19 cellular contexts compared by ENCODE assay signal in the genomic region with DNA sequence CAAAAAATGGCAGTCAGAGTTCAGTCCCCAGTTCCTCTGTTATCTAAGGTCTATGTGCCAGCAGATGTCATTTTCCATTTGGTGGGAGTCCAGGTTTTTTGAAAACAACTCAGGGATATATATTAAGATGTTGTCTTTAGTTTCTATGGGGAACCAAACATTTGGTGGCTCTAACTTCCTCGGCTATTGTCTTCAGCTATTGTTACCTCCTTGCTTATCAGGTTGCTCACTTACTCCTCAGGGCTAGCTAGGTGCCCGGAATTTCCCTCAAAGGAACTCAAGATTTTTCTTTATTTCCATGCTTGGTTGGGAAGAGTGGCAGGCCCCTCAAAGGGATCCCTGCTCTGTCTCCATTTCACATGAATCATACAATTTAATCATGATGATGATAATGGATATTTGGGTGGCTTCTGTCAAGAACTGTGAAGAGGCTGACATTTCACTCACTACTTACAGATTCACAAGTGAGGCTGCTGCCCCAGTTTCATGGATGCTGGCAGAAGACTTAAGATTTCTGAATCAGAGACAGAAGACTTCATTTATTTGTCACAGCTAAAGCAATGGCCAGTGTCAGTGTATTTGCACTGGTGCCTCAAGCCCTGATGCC.
"Had no signal": no experiment of that assay in that cellular context is flagged by ENCODE, and none has a peak within 500 bp of the region (broad histone marks: within the 10 kb centered on the region; RNA-seq: fewer than 3 reads in every experiment).

No MANE protein-coding gene starts in this region.

- ATAC-seq: activated naive CD8-positive, alpha-beta T cell treated with anti-CD3 and anti-CD28 coated beads, Interleukin-2, amount 50 U/mL, for 24 hours; gastroesophageal sphincter; naive thymus-derived CD4-positive, alpha-beta T cell; psoas muscle; T-helper 17 cell; upper lobe of right lung; WTC11 had no signal

- H3K4me3 ChIP-seq: colonic mucosa, gastroesophageal sphincter, psoas muscle, sigmoid colon, suprapubic skin, upper lobe of right lung had no signal

- H3K36me3 Mint-ChIP-seq: naive thymus-derived CD4-positive, alpha-beta T cell; WTC11 had no signal

- H3K27ac Mint-ChIP-seq: activated naive CD8-positive, alpha-beta T cell treated with anti-CD3 and anti-CD28 coated beads, Interleukin-2, amount 50 U/mL, for 24 hours; naive thymus-derived CD4-positive, alpha-beta T cell; T-helper 17 cell; WTC11 had no signal

- DNase-seq: activated CD4-positive, alpha-beta T cell treated with anti-CD3 and anti-CD28 coated beads for 48 hours; activated naive CD4-positive, alpha-beta T cell treated with Interleukin-2 at 50 U/mL for 16 hours; activated naive CD8-positive, alpha-beta T cell treated with anti-CD3 and anti-CD28 coated beads, Interleukin-2, amount 50 U/mL, for 24 hours; colonic mucosa; effector CD8-positive, alpha-beta T cell; hippocampal formation; kidney glomerular epithelial cell; naive thymus-derived CD4-positive, alpha-beta T cell; occipital lobe; psoas muscle; sigmoid colon; stimulated activated CD4-positive, alpha-beta T cell treated with anti-CD3 and anti-CD28 coated beads, Interleukin-2, amount 100 ng/mL, for 48 hours; stimulated activated naive CD4-positive, alpha-beta T cell treated with Interleukin-2 at 50 U/mL for 16 hours; T-helper 17 cell; upper lobe of right lung had no signal

- H3K9me3 ChIP-seq: colonic mucosa, gastroesophageal sphincter, psoas muscle, sigmoid colon, suprapubic skin, upper lobe of right lung had no signal

- H3K4me1 Mint-ChIP-seq: naive thymus-derived CD4-positive, alpha-beta T cell; T-helper 17 cell; WTC11 had no signal

- H3K4me1 ChIP-seq: psoas muscle, upper lobe of right lung had no signal

- H3K27ac ChIP-seq: colonic mucosa, epithelial cell of prostate, gastroesophageal sphincter, psoas muscle, sigmoid colon, suprapubic skin, upper lobe of right lung had no signal

- H3K27me3 Mint-ChIP-seq: activated naive CD8-positive, alpha-beta T cell treated with anti-CD3 and anti-CD28 coated beads, Interleukin-2, amount 50 U/mL, for 24 hours; T-helper 17 cell had no signal

- H3K36me3 ChIP-seq: colonic mucosa, gastroesophageal sphincter, sigmoid colon, suprapubic skin, upper lobe of right lung had no signal

- H3K4me3 Mint-ChIP-seq: activated naive CD8-positive, alpha-beta T cell treated with anti-CD3 and anti-CD28 coated beads, Interleukin-2, amount 50 U/mL, for 24 hours; naive thymus-derived CD4-positive, alpha-beta T cell; T-helper 17 cell; WTC11 had no signal

- H3K9me3 Mint-ChIP-seq: WTC11 had no signal

- H3K27me3 ChIP-seq: colonic mucosa, gastroesophageal sphincter, sigmoid colon, suprapubic skin, upper lobe of right lung had no signal
